Comparison of ENCODE assay signal across 17 cellular contexts in genomic region chr5:161098516-161098915, GRCh38.
DNase-seq lines count a peak whose midpoint lies in the region; ATAC-seq and TF ChIP-seq lines count a peak whose summit lies in the region.
"Had no signal": no experiment of that assay in that cellular context is flagged by ENCODE, and none has a peak within 500 bp of the region (broad histone marks: within the 10 kb centered on the region; RNA-seq: fewer than 3 reads in every experiment).

No MANE protein-coding gene starts in this region.

- intact Hi-C loops in testis (cut with DNase I; ENCODE audit: low total_unique reads) = no loop called here

- no peak overlapping the region for H3K4me2 ChIP-seq in GM23248 (ENCODE audit: unreplicated experiment)
- H3K4me2 ChIP-seq: A549 had no signal

- H3K9me3 ChIP-seq in GM23248 (ENCODE audit: low read depth) (no peaks in the 10 kb centered on the region), testis (no peaks in the 10 kb centered on the region)
- H3K9me3 ChIP-seq: A549, Caco-2 had no signal

- TF ChIP-seq CTCF in epithelial cell of esophagus (IDR thresholded peaks at IDR 0.05; ENCODE audit: insufficient read depth, low read depth, low read length, missing control alignments) = no peak
- TF ChIP-seq CTCF in testis (IDR thresholded peaks at IDR 0.05) = no peak

- H3K27me3 ChIP-seq in GM23248 (replicated peaks; ENCODE audit: insufficient read depth) = no peaks in the 10 kb centered on the region
- H3K27me3 ChIP-seq in testis = no peaks in the 10 kb centered on the region
- H3K27me3 ChIP-seq: BLaER1 treated with 17β-estradiol and CSF1 and Interleukin-3, amounts not matched to agents 10 nM and 100 nM had no signal

- no peak overlapping the region for H3K27ac ChIP-seq in GM23248
- no peak overlapping the region for H3K27ac ChIP-seq in testis
- H3K27ac ChIP-seq: 22Rv1, A549, C4-2B had no signal

- no peak overlapping the region for H2AFZ ChIP-seq in GM23248

- H3K4me1 ChIP-seq in GM23248 (ENCODE audit: insufficient read depth) (peaks cover 21% of the 10 kb centered on the region), testis (no peaks in the 10 kb centered on the region)
- H3K4me1 ChIP-seq: A549, Caco-2 had no signal

- no peak overlapping the region for H3K4me3 ChIP-seq in GM23248
- no peak overlapping the region for H3K4me3 ChIP-seq in epithelial cell of esophagus (ENCODE audit: low read length)
- H3K4me3 ChIP-seq in testis = no peak overlapping the region
- H3K4me3 ChIP-seq: A549; BLaER1 treated with 17β-estradiol and CSF1 and Interleukin-3, amounts not matched to agents 10 nM and 100 nM had no signal

- no peaks in the 10 kb centered on the region for H4K20me1 ChIP-seq in GM23248 (ENCODE audit: insufficient read depth)
- H4K20me1 ChIP-seq: BLaER1 treated with 17β-estradiol and CSF1 and Interleukin-3, amounts not matched to agents 10 nM and 100 nM had no signal

- no peaks in the 10 kb centered on the region for H3K9me2 ChIP-seq in GM23248 (ENCODE audit: insufficient read depth)

- TF ChIP-seq POLR2A in testis (IDR thresholded peaks at IDR 0.05) = no peak

- WGBS in GM23248 (ENCODE audit: low coverage in 1 of 2, low lambda C conversion rate in 2 of 2, missing lambda C conversion rate in 2 of 2), 2 experiments = 54 to 55% methylated on average over 4 of the region's 4 CpGs
- 93 to 95% methylated on average over 4 of the region's 4 CpGs for WGBS in testis, 2 donors

- H3K9ac ChIP-seq in GM23248 = no peak overlapping the region
- H3K9ac ChIP-seq: BLaER1 treated with 17β-estradiol and CSF1 and Interleukin-3, amounts not matched to agents 10 nM and 100 nM had no signal

- no peaks in the 10 kb centered on the region for H3K79me2 ChIP-seq in GM23248 (ENCODE audit: insufficient read depth)

- DNase-seq in GM23248 (peak; percentile 21), epithelial cell of esophagus (ENCODE audit: low read depth) (peak; percentile 51), fibroblast of gingiva (ENCODE audit: low read depth) (peak; percentile 48), hepatic stellate cell (ENCODE audit: low spot score) (no peak), testis (no peak)
- DNase-seq: AML-193; Caco-2; Calu3; CD4-positive, alpha-beta T cell; CD8-positive, alpha-beta T cell; DMS79 treated with DMSO at 0.1 percent for 48 hours; GF-D8 had no signal

- peaks cover 14% of the 10 kb centered on the region for H3F3A ChIP-seq in GM23248 (ENCODE audit: insufficient read depth)

- in situ Hi-C loops in GM23248 (cut with MboI) = no loop called here

- no peak for ATAC-seq in HG03196 (IDR thresholded peaks at IDR 0.05; ENCODE audit: unreplicated experiment)
- ATAC-seq: A549; CD8-positive, alpha-beta T cell had no signal

- H3K36me3 ChIP-seq in GM23248 (ENCODE audit: low read depth) (no peaks in the 10 kb centered on the region), testis (ENCODE audit: low read depth, missing control alignments) (no peaks in the 10 kb centered on the region)
- H3K36me3 ChIP-seq: BLaER1 treated with 17β-estradiol and CSF1 and Interleukin-3, amounts not matched to agents 10 nM and 100 nM had no signal

Comparison
In these comparisons a context has a peak if more than half of its experiments do, and no peak if none do; other contexts are left out.
1. DNase-seq: peak in GM23248 (single experiment), epithelial cell of esophagus (single experiment) and fibroblast of gingiva (single experiment); none in hepatic stellate cell (single experiment) and testis (single experiment).